Comparison of ENCODE assay signal across 1 cellular context in the genomic region with DNA sequence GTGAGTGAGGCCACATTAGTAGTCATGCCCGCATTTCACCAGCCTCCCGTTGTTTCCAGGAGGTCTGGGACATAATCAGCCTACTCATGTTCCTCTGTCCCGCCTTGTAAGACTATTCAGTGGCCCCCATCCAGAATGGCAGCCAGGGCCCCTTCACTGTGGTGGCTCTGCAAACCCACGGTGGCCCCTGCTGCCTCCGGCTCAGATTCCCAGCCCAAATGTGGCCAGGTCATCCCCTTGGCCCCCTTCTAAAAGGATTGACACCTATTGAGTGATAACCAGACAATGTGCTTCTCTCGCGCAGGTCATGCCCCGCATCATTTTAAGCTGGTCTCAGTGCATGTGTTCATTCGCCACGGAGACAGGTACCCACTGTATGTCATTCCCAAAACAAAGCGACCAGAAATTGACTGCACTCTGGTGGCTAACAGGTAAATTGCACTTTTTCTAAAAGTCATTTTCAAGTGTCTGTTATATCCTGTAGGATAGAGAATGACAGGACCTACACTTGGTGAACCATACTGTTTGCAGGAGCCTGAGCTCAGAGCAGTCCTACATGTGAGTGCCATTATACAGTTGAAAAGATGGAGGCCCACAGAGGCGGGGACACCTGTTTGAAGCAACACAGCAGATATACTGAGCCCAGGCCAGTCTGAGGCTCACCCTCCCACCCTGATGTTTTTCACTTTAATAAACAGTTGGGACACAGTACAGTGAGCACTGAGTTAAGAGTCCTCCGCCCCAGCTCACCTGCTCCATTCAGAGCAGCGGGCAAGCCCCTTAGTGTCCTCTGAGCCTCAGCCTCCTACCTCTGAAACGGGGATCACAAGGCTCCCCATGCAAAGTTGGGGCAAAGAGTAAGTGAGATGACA.
TF ChIP-seq lines count a peak whose summit lies in the region.

No MANE protein-coding gene starts in this region.

TF ChIP-seq in GM23338, 12 proteins besides CTCF, POLR2A, EP300 and RAD21 (continued from another document):
- TF ChIP-seq, protein P1, sequence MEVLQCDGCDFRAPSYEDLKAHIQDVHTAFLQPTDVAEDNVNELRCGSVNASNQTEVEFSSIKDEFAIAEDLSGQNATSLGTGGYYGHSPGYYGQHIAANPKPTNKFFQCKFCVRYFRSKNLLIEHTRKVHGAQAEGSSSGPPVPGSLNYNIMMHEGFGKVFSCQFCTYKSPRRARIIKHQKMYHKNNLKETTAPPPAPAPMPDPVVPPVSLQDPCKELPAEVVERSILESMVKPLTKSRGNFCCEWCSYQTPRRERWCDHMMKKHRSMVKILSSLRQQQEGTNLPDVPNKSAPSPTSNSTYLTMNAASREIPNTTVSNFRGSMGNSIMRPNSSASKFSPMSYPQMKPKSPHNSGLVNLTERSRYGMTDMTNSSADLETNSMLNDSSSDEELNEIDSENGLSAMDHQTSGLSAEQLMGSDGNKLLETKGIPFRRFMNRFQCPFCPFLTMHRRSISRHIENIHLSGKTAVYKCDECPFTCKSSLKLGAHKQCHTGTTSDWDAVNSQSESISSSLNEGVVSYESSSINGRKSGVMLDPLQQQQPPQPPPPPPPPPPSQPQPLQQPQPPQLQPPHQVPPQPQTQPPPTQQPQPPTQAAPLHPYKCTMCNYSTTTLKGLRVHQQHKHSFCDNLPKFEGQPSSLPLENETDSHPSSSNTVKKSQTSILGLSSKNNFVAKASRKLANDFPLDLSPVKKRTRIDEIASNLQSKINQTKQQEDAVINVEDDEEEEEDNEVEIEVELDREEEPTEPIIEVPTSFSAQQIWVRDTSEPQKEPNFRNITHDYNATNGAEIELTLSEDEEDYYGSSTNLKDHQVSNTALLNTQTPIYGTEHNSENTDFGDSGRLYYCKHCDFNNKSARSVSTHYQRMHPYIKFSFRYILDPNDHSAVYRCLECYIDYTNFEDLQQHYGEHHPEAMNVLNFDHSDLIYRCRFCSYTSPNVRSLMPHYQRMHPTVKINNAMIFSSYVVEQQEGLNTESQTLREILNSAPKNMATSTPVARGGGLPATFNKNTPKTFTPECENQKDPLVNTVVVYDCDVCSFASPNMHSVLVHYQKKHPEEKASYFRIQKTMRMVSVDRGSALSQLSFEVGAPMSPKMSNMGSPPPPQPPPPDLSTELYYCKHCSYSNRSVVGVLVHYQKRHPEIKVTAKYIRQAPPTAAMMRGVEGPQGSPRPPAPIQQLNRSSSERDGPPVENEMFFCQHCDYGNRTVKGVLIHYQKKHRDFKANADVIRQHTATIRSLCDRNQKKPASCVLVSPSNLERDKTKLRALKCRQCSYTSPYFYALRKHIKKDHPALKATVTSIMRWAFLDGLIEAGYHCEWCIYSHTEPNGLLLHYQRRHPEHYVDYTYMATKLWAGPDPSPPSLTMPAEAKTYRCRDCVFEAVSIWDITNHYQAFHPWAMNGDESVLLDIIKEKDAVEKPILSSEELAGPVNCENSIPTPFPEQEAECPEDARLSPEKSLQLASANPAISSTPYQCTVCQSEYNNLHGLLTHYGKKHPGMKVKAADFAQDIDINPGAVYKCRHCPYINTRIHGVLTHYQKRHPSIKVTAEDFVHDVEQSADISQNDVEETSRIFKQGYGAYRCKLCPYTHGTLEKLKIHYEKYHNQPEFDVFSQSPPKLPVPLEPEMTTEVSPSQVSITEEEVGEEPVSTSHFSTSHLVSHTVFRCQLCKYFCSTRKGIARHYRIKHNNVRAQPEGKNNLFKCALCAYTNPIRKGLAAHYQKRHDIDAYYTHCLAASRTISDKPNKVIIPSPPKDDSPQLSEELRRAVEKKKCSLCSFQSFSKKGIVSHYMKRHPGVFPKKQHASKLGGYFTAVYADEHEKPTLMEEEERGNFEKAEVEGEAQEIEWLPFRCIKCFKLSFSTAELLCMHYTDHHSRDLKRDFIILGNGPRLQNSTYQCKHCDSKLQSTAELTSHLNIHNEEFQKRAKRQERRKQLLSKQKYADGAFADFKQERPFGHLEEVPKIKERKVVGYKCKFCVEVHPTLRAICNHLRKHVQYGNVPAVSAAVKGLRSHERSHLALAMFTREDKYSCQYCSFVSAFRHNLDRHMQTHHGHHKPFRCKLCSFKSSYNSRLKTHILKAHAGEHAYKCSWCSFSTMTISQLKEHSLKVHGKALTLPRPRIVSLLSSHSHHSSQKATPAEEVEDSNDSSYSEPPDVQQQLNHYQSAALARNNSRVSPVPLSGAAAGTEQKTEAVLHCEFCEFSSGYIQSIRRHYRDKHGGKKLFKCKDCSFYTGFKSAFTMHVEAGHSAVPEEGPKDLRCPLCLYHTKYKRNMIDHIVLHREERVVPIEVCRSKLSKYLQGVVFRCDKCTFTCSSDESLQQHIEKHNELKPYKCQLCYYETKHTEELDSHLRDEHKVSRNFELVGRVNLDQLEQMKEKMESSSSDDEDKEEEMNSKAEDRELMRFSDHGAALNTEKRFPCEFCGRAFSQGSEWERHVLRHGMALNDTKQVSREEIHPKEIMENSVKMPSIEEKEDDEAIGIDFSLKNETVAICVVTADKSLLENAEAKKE (CRISPR knock-in tag; IDR thresholded peaks at IDR 0.05): no peak
